In genomic region chr3:156160653-156161052, GRCh38 we compare ENCODE assay signal across 9 cellular contexts.
DNase-seq lines count a peak whose midpoint lies in the region; ATAC-seq and TF ChIP-seq lines count a peak whose summit lies in the region.
"Had no signal": no experiment of that assay in that cellular context is flagged by ENCODE, and none has a peak within 500 bp of the region (broad histone marks: within the 10 kb centered on the region; RNA-seq: fewer than 3 reads in every experiment).

No MANE protein-coding gene starts in this region.

- no peak for TF ChIP-seq CTCF in HEK293 (tag by site-specific recombination; IDR thresholded peaks at IDR 0.05)

- no peaks in the 10 kb centered on the region for H3K36me3 ChIP-seq in HEK293 (ENCODE audit: control insufficient read depth in 2 of 2, insufficient read depth in 1 of 2, low read length in 2 of 2)

- peaks cover under 1% of the 10 kb centered on the region for H3K36me3 Mint-ChIP-seq in memory B cell

- peaks cover 6% of the 10 kb centered on the region; the same call in 1 of the 2 replicates for H3K4me1 ChIP-seq in HEK293 (ENCODE audit: control insufficient read depth, insufficient read depth, low read length)

- H3K4me3 Mint-ChIP-seq in memory B cell: peak overlapping the region; percentile 28

- H3K27ac ChIP-seq in HEK293 (ENCODE audit: extremely low read depth, low read depth, low read length): peak overlapping the region; percentile 20; the same call in 1 of the 2 replicates
- H3K27ac ChIP-seq: SK-N-MC had no signal

- CTCF ChIA-PET in HEK293 (lab: Yijun Ruan, JAX): interaction anchor here (2.7 kb wide), 1 partner anchor 9 kb away, joined by 12 read pairs; no protein-coding TSS in a partner anchor

- ATAC-seq in GM18870 (IDR thresholded peaks at IDR 0.05; ENCODE audit: unreplicated experiment) (peak; percentile 85), memory B cell (ENCODE audit: low read depth) (peak; percentile 54), HG03139 (IDR thresholded peaks at IDR 0.05; ENCODE audit: unreplicated experiment) (no peak), GM18873 (IDR thresholded peaks at IDR 0.05; ENCODE audit: low FRiP score, unreplicated experiment) (no peak)

- peaks cover under 1% of the 10 kb centered on the region for H3K9me3 Mint-ChIP-seq in memory B cell

- no peak overlapping the region for H3K4me3 ChIP-seq in HEK293 (ENCODE audit: low read depth, low read length)
- H3K4me3 ChIP-seq: SK-N-MC had no signal

- DNase-seq in NOMO-1 (lab: John Stamatoyannopoulos, UW; ENCODE audit: unreplicated experiment in 2 of 2) (peak; percentile 40 to 71), memory B cell (ENCODE audit: low spot score in 2 of 2) (no peak), AG08395 (ENCODE audit: low spot score) (no peak)
- DNase-seq in activated CD4-positive, alpha-beta T cell treated with anti-CD3 and anti-CD28 coated beads for 1 hour: no peak

- peaks cover 2% of the 10 kb centered on the region for H3K27me3 Mint-ChIP-seq in memory B cell

- H3K9me3 ChIP-seq in HEK293 (ENCODE audit: control insufficient read depth, insufficient read depth, low read depth, low read length): no peaks in the 10 kb centered on the region

- H3K4me1 Mint-ChIP-seq in memory B cell: peaks cover 14% of the 10 kb centered on the region

- no peak overlapping the region for H3K27ac Mint-ChIP-seq in memory B cell

- POLR2A ChIA-PET in HEK293 (lab: Yijun Ruan, JAX): interaction anchor here (0.6 kb wide), 1 partner anchor 226 kb away, joined by 4 read pairs; no protein-coding TSS in a partner anchor

TF ChIP-seq in HEK293, 187 proteins besides CTCF, POLR2A, EP300 and RAD21:
- TF ChIP-seq ZNF555 (tag by site-specific recombination; conservative IDR thresholded peaks at IDR 0.05) (no peak), ZNF24 (tag by site-specific recombination; IDR thresholded peaks at IDR 0.05) (no peak), ZNF148 (tag by site-specific recombination; IDR thresholded peaks at IDR 0.05; ENCODE audit: borderline replicate concordance) (no peak), ZNF26 (tag by site-specific recombination; IDR thresholded peaks at IDR 0.05) (no peak), ZBTB7A (tag by site-specific recombination; IDR thresholded peaks at IDR 0.05; ENCODE audit: low read depth) (no peak), OVOL3 (tag by site-specific recombination; IDR thresholded peaks at IDR 0.05) (no peak), ZNF660 (tag by site-specific recombination; IDR thresholded peaks at IDR 0.05) (no peak), SCRT2 (tag by site-specific recombination; IDR thresholded peaks at IDR 0.05) (no peak), ZNF394 (tag by site-specific recombination; IDR thresholded peaks at IDR 0.05; ENCODE audit: borderline replicate concordance) (no peak), ZNF121 (tag by site-specific recombination; IDR thresholded peaks at IDR 0.05) (no peak), ZNF843 (tag by site-specific recombination; IDR thresholded peaks at IDR 0.05) (no peak), GLIS1 (tag by site-specific recombination; IDR thresholded peaks at IDR 0.05) (no peak)
- TF ChIP-seq, protein P1, sequence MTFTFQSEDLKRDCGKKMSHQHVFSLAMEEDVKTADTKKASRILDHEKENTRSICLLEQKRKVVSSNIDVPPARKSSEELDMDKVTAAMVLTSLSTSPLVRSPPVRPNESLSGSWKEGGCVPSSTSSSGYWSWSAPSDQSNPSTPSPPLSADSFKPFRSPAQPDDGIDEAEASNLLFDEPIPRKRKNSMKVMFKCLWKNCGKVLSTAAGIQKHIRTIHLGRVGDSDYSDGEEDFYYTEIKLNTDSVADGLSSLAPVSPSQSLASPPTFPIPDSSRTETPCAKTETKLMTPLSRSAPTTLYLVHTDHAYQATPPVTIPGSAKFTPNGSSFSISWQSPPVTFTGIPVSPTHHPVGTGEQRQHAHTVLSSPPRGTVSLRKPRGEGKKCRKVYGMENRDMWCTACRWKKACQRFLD (tag by site-specific recombination; IDR thresholded peaks at IDR 0.05): no peak

Comparison
In these comparisons a context has a peak if more than half of its experiments do, and no peak if none do; other contexts are left out.
1. ATAC-seq: peak in GM18870 (single experiment) and memory B cell (single experiment); none in HG03139 (single experiment) and GM18873 (single experiment).
2. DNase-seq: peak in NOMO-1 (2 of 2); none in memory B cell (0 of 2), AG08395 (single experiment) and activated CD4-positive, alpha-beta T cell treated with anti-CD3 and anti-CD28 coated beads for 1 hour (single experiment).